Comparison of ENCODE assay signal across 28 cellular contexts in the genomic region with DNA sequence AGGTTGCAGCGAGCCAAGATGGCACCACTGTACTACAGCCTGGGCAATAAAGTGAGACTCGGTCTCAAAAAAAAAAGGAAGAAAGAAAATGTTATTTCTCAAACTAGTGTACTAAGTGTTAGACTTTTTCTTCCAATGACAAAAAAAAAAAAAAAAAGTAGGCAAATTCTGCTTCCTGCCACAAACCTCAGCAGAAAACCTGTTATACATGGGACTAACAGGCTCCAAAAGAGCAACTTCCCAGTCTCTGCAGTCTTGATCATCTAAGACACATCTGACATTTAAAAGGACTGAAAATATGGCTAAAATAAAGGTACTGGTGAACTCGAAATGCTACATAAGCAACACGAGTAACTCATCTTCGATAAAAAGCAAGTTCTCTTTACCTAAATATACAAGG. TPM values are rescaled to one million over a fixed set of nuclear protein-coding genes. Genes with fewer than 3 reads are reported as not detected.
DNase-seq lines count a peak whose midpoint lies in the region; ATAC-seq and TF ChIP-seq lines count a peak whose summit lies in the region.
"Had no signal": no experiment of that assay in that cellular context is flagged by ENCODE, and none has a peak within 500 bp of the region (broad histone marks: within the 10 kb centered on the region; RNA-seq: fewer than 3 reads in every experiment).

No MANE protein-coding gene starts in this region.

- H4K91ac ChIP-seq in trophoblast cell (ENCODE audit: low read depth, low read length), result peak overlapping the region; percentile 67

- no peaks in the 10 kb centered on the region for H3K9me3 Mint-ChIP-seq in activated T-cell treated with anti-CD3 and anti-CD28 coated beads, Interleukin-2, amount 50 U/mL, for 24 hours
- H3K9me3 Mint-ChIP-seq: activated CD8-positive, alpha-beta T cell treated with anti-CD3 and anti-CD28 coated beads for 36 hours; activated naive CD8-positive, alpha-beta T cell treated with anti-CD3 and anti-CD28 coated beads for 36 hours; CD4-positive, alpha-beta memory T cell; stimulated activated naive CD8-positive, alpha-beta T cell treated with anti-CD3 and anti-CD28 coated beads, Interleukin-15, amount 100 ng/mL, for 72 hours had no signal

- peak overlapping the region; percentile 49; the same call in 1 of the 2 replicates for H3K27ac ChIP-seq in RWPE1
- peak overlapping the region; percentile 83 for H3K27ac ChIP-seq in foreskin keratinocyte
- peak overlapping the region; percentile 78 for H3K27ac ChIP-seq in trophoblast cell (ENCODE audit: low read depth, low read length)
- H3K27ac ChIP-seq: ascending aorta, lower lobe of right lung, prostate gland, vagina had no signal

- peaks cover 2% of the 10 kb centered on the region for H3K79me2 ChIP-seq in trophoblast cell (ENCODE audit: control insufficient read depth, insufficient read depth, low read length, poor library complexity)

- no peak overlapping the region for H3K4me2 ChIP-seq in trophoblast cell (ENCODE audit: low read length)

- no peaks in the 10 kb centered on the region for H3K36me3 Mint-ChIP-seq in activated T-cell treated with anti-CD3 and anti-CD28 coated beads, Interleukin-2, amount 50 U/mL, for 24 hours (ENCODE audit: low read depth)
- H3K36me3 Mint-ChIP-seq: activated naive CD8-positive, alpha-beta T cell treated with anti-CD3 and anti-CD28 coated beads for 36 hours; CD4-positive, alpha-beta memory T cell had no signal

- peak overlapping the region; percentile 49 for H2BK5ac ChIP-seq in trophoblast cell (ENCODE audit: low read depth, low read length, poor library complexity)

- DNase-seq in GDM1 (lab: John Stamatoyannopoulos, UW) (peak; percentile 18), RWPE1 (ENCODE audit: low spot score) (no peak), foreskin keratinocyte (no peak), trophoblast cell (no peak), globus pallidus (ENCODE audit: low spot score) (no peak)
- no peak for DNase-seq in activated T-cell treated with anti-CD3 and anti-CD28 coated beads, Interleukin-2, amount 50 U/mL, for 24 hours
- DNase-seq: activated CD4-positive, alpha-beta T cell treated with anti-CD3 and anti-CD28 coated beads for 1 hour; activated CD8-positive, alpha-beta T cell treated with anti-CD3 and anti-CD28 coated beads for 36 hours; activated effector memory CD4-positive, alpha-beta T cell treated with anti-CD3 and anti-CD28 coated beads, Interleukin-2, amount 50 U/mL, for 16 hours; activated naive CD8-positive, alpha-beta T cell treated with anti-CD3 and anti-CD28 coated beads for 36 hours; CD4-positive, alpha-beta memory T cell; cerebellar nuclear complex; EL; head of caudate nucleus; lower lobe of right lung; NCI-H1417 treated with DMSO at 0.1 percent for 48 hours; NCI-H2081; NCI-H226; NCI-H69; stimulated activated naive CD8-positive, alpha-beta T cell treated with anti-CD3 and anti-CD28 coated beads, Interleukin-15, amount 100 ng/mL, for 72 hours; T-helper 2 cell had no signal

- H3K36me3 ChIP-seq in trophoblast cell (ENCODE audit: control insufficient read depth in 1 of 2, insufficient read depth in 2 of 2, low read length in 2 of 2), result no peaks in the 10 kb centered on the region
- H3K36me3 ChIP-seq: ascending aorta, lower lobe of right lung, prostate gland, vagina had no signal

- H3K14ac ChIP-seq in trophoblast cell (ENCODE audit: low read length), result peak overlapping the region; percentile 44

- no peak for TF ChIP-seq CTCF in RWPE1 (conservative IDR thresholded peaks at IDR 0.05; ENCODE audit: low read depth)
- no peak for TF ChIP-seq CTCF in foreskin keratinocyte (conservative IDR thresholded peaks at IDR 0.05)

- ATAC-seq in foreskin keratinocyte, result no peak
- no peak for ATAC-seq in HG02763 (IDR thresholded peaks at IDR 0.05; ENCODE audit: unreplicated experiment)
- no peak for ATAC-seq in GM21576 (IDR thresholded peaks at IDR 0.05; ENCODE audit: unreplicated experiment)
- ATAC-seq: activated CD8-positive, alpha-beta T cell treated with anti-CD3 and anti-CD28 coated beads for 36 hours; K562; lower lobe of right lung; sciatic nerve; stimulated activated naive CD8-positive, alpha-beta T cell treated with anti-CD3 and anti-CD28 coated beads, Interleukin-15, amount 100 ng/mL, for 72 hours had no signal

- no peak overlapping the region for H3K27ac Mint-ChIP-seq in activated T-cell treated with anti-CD3 and anti-CD28 coated beads, Interleukin-2, amount 50 U/mL, for 24 hours
- H3K27ac Mint-ChIP-seq: activated CD8-positive, alpha-beta T cell treated with anti-CD3 and anti-CD28 coated beads for 36 hours; activated naive CD8-positive, alpha-beta T cell treated with anti-CD3 and anti-CD28 coated beads for 36 hours; CD4-positive, alpha-beta memory T cell; stimulated activated naive CD8-positive, alpha-beta T cell treated with anti-CD3 and anti-CD28 coated beads, Interleukin-15, amount 100 ng/mL, for 72 hours had no signal

- no peak overlapping the region for H3K18ac ChIP-seq in trophoblast cell (ENCODE audit: low read length)

- H2AFZ ChIP-seq in trophoblast cell (ENCODE audit: insufficient read depth, low read length, poor library complexity), result no peak overlapping the region

- no peak overlapping the region for H3K4ac ChIP-seq in trophoblast cell (ENCODE audit: low read depth, low read length)

- no CpG with 5 or more reads among the region's 5 CpGs for WGBS in trophoblast cell (ENCODE audit: extremely low coverage, insufficient coverage, insufficient read length)

- H4K12ac ChIP-seq in trophoblast cell (ENCODE audit: low read depth, low read length), result no peak overlapping the region

- H3K79me1 ChIP-seq in trophoblast cell (ENCODE audit: low read length), result peaks cover 45% of the 10 kb centered on the region

- H3K4me1 ChIP-seq in foreskin keratinocyte, result peaks cover 48% of the 10 kb centered on the region
- H3K4me1 ChIP-seq in trophoblast cell (ENCODE audit: control insufficient read depth in 1 of 2, insufficient read depth in 2 of 2, low read length in 2 of 2), result peaks cover 26 to 28% of the 10 kb centered on the region in 2 experiments
- H3K4me1 ChIP-seq: ascending aorta, lower lobe of right lung, prostate gland, vagina had no signal

- no peak overlapping the region for H2AK5ac ChIP-seq in trophoblast cell (ENCODE audit: low read length)

- H3K4me3 ChIP-seq in trophoblast cell (ENCODE audit: low read depth, low read length), result no peak overlapping the region
- H3K4me3 ChIP-seq: ascending aorta, K562, lower lobe of right lung, prostate gland, vagina had no signal

- CTCF ChIA-PET in RWPE1 (lab: Yijun Ruan, JAX), result no interaction called here

- H2BK120ac ChIP-seq in trophoblast cell (ENCODE audit: insufficient read depth, low read length, poor library complexity), result peak overlapping the region; percentile 45

- H3K27me3 Mint-ChIP-seq in activated T-cell treated with anti-CD3 and anti-CD28 coated beads, Interleukin-2, amount 50 U/mL, for 24 hours, result no peaks in the 10 kb centered on the region
- H3K27me3 Mint-ChIP-seq: activated CD8-positive, alpha-beta T cell treated with anti-CD3 and anti-CD28 coated beads for 36 hours; activated naive CD8-positive, alpha-beta T cell treated with anti-CD3 and anti-CD28 coated beads for 36 hours; stimulated activated naive CD8-positive, alpha-beta T cell treated with anti-CD3 and anti-CD28 coated beads, Interleukin-15, amount 100 ng/mL, for 72 hours had no signal

- H3K27me3 ChIP-seq in foreskin keratinocyte (no peaks in the 10 kb centered on the region), trophoblast cell (ENCODE audit: insufficient read depth, low read length) (no peaks in the 10 kb centered on the region)
- H3K27me3 ChIP-seq: ascending aorta, vagina had no signal

- H2BK12ac ChIP-seq in trophoblast cell (ENCODE audit: low read length), result peak overlapping the region; percentile 50

- H3K9ac ChIP-seq in trophoblast cell (ENCODE audit: low read length), result no peak overlapping the region

- POLR2A ChIA-PET in RWPE1 (lab: Yijun Ruan, JAX; ENCODE audit: low non-redundant PET), result no interaction called here

- peaks cover 12% of the 10 kb centered on the region for H3K4me1 Mint-ChIP-seq in activated T-cell treated with anti-CD3 and anti-CD28 coated beads, Interleukin-2, amount 50 U/mL, for 24 hours (ENCODE audit: low read depth)
- H3K4me1 Mint-ChIP-seq: stimulated activated naive CD8-positive, alpha-beta T cell treated with anti-CD3 and anti-CD28 coated beads, Interleukin-15, amount 100 ng/mL, for 72 hours had no signal

- peaks cover 7% of the 10 kb centered on the region for H3K9me3 ChIP-seq in trophoblast cell (ENCODE audit: insufficient read depth, low read depth, low read length)
- H3K9me3 ChIP-seq: ascending aorta, lower lobe of right lung, prostate gland, vagina had no signal

- H4K8ac ChIP-seq in trophoblast cell (ENCODE audit: low read depth, low read length), result no peak overlapping the region

- no peak overlapping the region for H3K4me3 Mint-ChIP-seq in activated T-cell treated with anti-CD3 and anti-CD28 coated beads, Interleukin-2, amount 50 U/mL, for 24 hours
- H3K4me3 Mint-ChIP-seq: activated CD8-positive, alpha-beta T cell treated with anti-CD3 and anti-CD28 coated beads for 36 hours; activated naive CD8-positive, alpha-beta T cell treated with anti-CD3 and anti-CD28 coated beads for 36 hours; CD4-positive, alpha-beta memory T cell; stimulated activated naive CD8-positive, alpha-beta T cell treated with anti-CD3 and anti-CD28 coated beads, Interleukin-15, amount 100 ng/mL, for 72 hours had no signal

- H3K23ac ChIP-seq in trophoblast cell (ENCODE audit: low read length), result no peak overlapping the region

RNA-seq across cellular contexts. Expression of a gene that starts 59.6 kb away (rescaled TPM):
- 2.1 and 4.1 TPM in 2 replicates for total RNA-seq in foreskin keratinocyte
- 3.4 and 4.2 TPM in 2 replicates for polyA plus RNA-seq in foreskin keratinocyte
- 1.7 and 1.8 TPM in 2 replicates for polyA plus RNA-seq in trophoblast cell (2013)

RNA-seq across cellular contexts. Expression of a gene that starts 59.6 kb away (rescaled TPM):
- 42.0 and 42.2 TPM in 2 replicates for total RNA-seq in foreskin keratinocyte
- 14.5 and 16.1 TPM in 2 replicates for polyA plus RNA-seq in foreskin keratinocyte
- polyA plus RNA-seq in trophoblast cell (2013), result 14.3 and 14.8 TPM in 2 replicates
